ENCODE assay signal across 15 cellular contexts in genomic region chr1:203175237-203176181, GRCh38. TPM values are rescaled to one million over a fixed set of nuclear protein-coding genes. Genes with fewer than 3 reads are reported as not detected.
DNase-seq lines count a peak whose midpoint lies in the region; ATAC-seq and TF ChIP-seq lines count a peak whose summit lies in the region.
"Had no signal": no experiment of that assay in that cellular context is flagged by ENCODE, and none has a peak within 500 bp of the region (broad histone marks: within the 10 kb centered on the region; RNA-seq: fewer than 3 reads in every experiment).

MYBPH (minus strand) TSS chr1:203175826; CDS start chr1:203175755, 71 bp downstream.

- no peak for TF ChIP-seq CTCF in lung (IDR thresholded peaks at IDR 0.05; ENCODE audit: control extremely low read depth, extremely low read depth)
- TF ChIP-seq CTCF in testis (IDR thresholded peaks at IDR 0.05), result no peak

- ATAC-seq in lung (ENCODE audit: insufficient read depth, low FRiP score), result peak; percentile 70
- no peak for ATAC-seq in GM21825 (IDR thresholded peaks at IDR 0.05; ENCODE audit: unreplicated experiment)

- H3K4me3 ChIP-seq in SJCRH30, result no peak within 1 kb of the TSS
- H3K4me3 ChIP-seq in lung, result no peak within 1 kb of the TSS
- no peak within 1 kb of the TSS for H3K4me3 ChIP-seq in testis
- H3K4me3 ChIP-seq: suprapubic skin had no signal

- intact Hi-C loops in testis (cut with DNase I; ENCODE audit: low total_unique reads), result no loop called here

- H3K36me3 ChIP-seq in SJCRH30 (peaks cover 6% of the 10 kb centered on the region; the same call in 1 of the 2 replicates), lung (ENCODE audit: control insufficient read depth in 2 of 2, insufficient read depth in 2 of 2, low read length in 2 of 2) (no peaks in the 10 kb centered on the region), testis (ENCODE audit: low read depth, missing control alignments) (no peaks in the 10 kb centered on the region)
- H3K36me3 ChIP-seq: suprapubic skin had no signal

- H3K4me1 ChIP-seq in SJCRH30 (peaks cover 75% of the 10 kb centered on the region), lung (ENCODE audit: control insufficient read depth in 2 of 2, insufficient read depth in 2 of 2, low read length in 2 of 2) (peaks cover 0 to 1% of the 10 kb centered on the region in 2 donors), testis (peaks cover 28% of the 10 kb centered on the region)
- H3K4me1 ChIP-seq: parathyroid adenoma, suprapubic skin had no signal

- peak within 1 kb of the TSS; percentile 82; the same call in 1 of the 2 replicates for H3K27ac ChIP-seq in SJCRH30
- H3K27ac ChIP-seq in lung (ENCODE audit: low read depth in 1 of 2, low read length in 1 of 2), result no peak within 1 kb of the TSS
- no peak within 1 kb of the TSS for H3K27ac ChIP-seq in testis
- H3K27ac ChIP-seq: parathyroid adenoma, suprapubic skin had no signal

- H3K27me3 ChIP-seq in SJCRH30 (no peaks in the 10 kb centered on the region), lung (ENCODE audit: control insufficient read depth, insufficient read depth) (no peaks in the 10 kb centered on the region), testis (no peaks in the 10 kb centered on the region)

- no peak for TF ChIP-seq POLR2A in testis (IDR thresholded peaks at IDR 0.05)

- WGBS in lung, 2 donors, result 60% methylated on average over 13 of the region's 13 CpGs
- 57 to 70% methylated on average over 7 to 13 of the region's 13 CpGs for WGBS in testis, 2 donors

- H3K9me3 ChIP-seq in SJCRH30 (replicated peaks) (no peaks in the 10 kb centered on the region), lung (ENCODE audit: control insufficient read depth in 2 of 2, insufficient read depth in 1 of 2, low read length in 1 of 2) (no peaks in the 10 kb centered on the region), testis (no peaks in the 10 kb centered on the region)
- H3K9me3 ChIP-seq: suprapubic skin had no signal

- DNase-seq in SIG-M5 treated with dmso at 0.1 percent for 504 hours (lab: John Stamatoyannopoulos, UW; ENCODE audit: unreplicated experiment), result peak; percentile 92
- DNase-seq in SIG-M5 (lab: John Stamatoyannopoulos, UW), result no peak
- DNase-seq in SJCRH30, result no peak
- no peak for DNase-seq in lung (ENCODE audit: low spot score)
- peak; percentile 63 for DNase-seq in testis
- no peak for DNase-seq in activated naive CD4-positive, alpha-beta T cell (lab: John Stamatoyannopoulos, UW)
- no peak for DNase-seq in GM19240 (ENCODE audit: insufficient read length, low spot score)
- DNase-seq: kidney glomerular epithelial cell, NCI-H1048 had no signal

RNA-seq across cellular contexts. Expression of gene MYBPH, which starts in this region (rescaled TPM):
- 1.1 and 1.8 TPM in 2 replicates for total RNA-seq in SJCRH30 (2014; rRNA removed; shearing (Covaris generic))
- total RNA-seq in lung (not detected), testis (under 1 TPM; 0.16 to 0.25 TPM)
- polyA plus RNA-seq in lung (under 1 TPM; 0.16 to 0.41 TPM), testis (ENCODE audit: insufficient read depth, low read depth, low replicate concordance) (2.9 TPM)
- total RNA-seq: A673; activated CD8-positive, alpha-beta memory T cell treated with anti-CD3 and anti-CD28 coated beads for 36 hours; T-helper 1 cell treated with Interleukin-12 subunit alpha and Interleukin-12 subunit beta and Interleukin-4 antibody, amounts not matched to agents 30 ng/mL and 1 ng/mL, for 36 hours had no signal

Comparison
In these comparisons a context has a peak if more than half of its experiments do, and no peak if none do; other contexts are left out.
1. DNase-seq: peak in SIG-M5 treated with dmso at 0.1 percent for 504 hours (single experiment) and testis (single experiment); none in SIG-M5 (single experiment), SJCRH30 (0 of 2), lung (single experiment), activated naive CD4-positive, alpha-beta T cell (0 of 4) and GM19240 (single experiment).
2. Peak in ATAC-seq in lung; RNA of the gene not detected or under 1 TPM.